Comparison of ENCODE assay signal across 11 cellular contexts in genomic region chr7:44102846-44103565, GRCh38. TPM values are rescaled to one million over a fixed set of nuclear protein-coding genes. Genes with fewer than 3 reads are reported as not detected.
DNase-seq lines count a peak whose midpoint lies in the region; ATAC-seq, FAIRE-seq and TF ChIP-seq lines count a peak whose summit lies in the region.
"Had no signal": no experiment of that assay in that cellular context is flagged by ENCODE, and none has a peak within 500 bp of the region (broad histone marks: within the 10 kb centered on the region; RNA-seq: fewer than 3 reads in every experiment).

No MANE protein-coding gene starts in this region.

- no peak for TF ChIP-seq POLR2A in breast epithelium (IDR thresholded peaks at IDR 0.05)

- H3K4me3 Mint-ChIP-seq in astrocyte (ENCODE audit: unreplicated experiment) (peak overlapping the region; percentile 66), naive B cell (peak overlapping the region; percentile 49 to 84 (median 74)), type B pancreatic cell (peak overlapping the region; percentile 81)

- no peak for TF ChIP-seq CTCF in breast epithelium (IDR thresholded peaks at IDR 0.05)
- no peak for TF ChIP-seq CTCF in mammary epithelial cell (conservative IDR thresholded peaks at IDR 0.05 in 1 of 2, IDR thresholded peaks at IDR 0.05 in 1 of 2; ENCODE audit: extremely low read depth in 1 of 2, insufficient read depth in 1 of 2, low read depth in 1 of 2, low read length in 2 of 2)
- TF ChIP-seq CTCF in astrocyte (IDR thresholded peaks at IDR 0.05; ENCODE audit: insufficient read depth, low read depth, low read length) = no peak
- TF ChIP-seq CTCF in type B pancreatic cell (conservative IDR thresholded peaks at IDR 0.05) = no peak

- H3K9ac ChIP-seq in mammary epithelial cell (ENCODE audit: insufficient read depth, low read length) = no peak overlapping the region
- no peak overlapping the region for H3K9ac ChIP-seq in astrocyte (ENCODE audit: low read length)

- H3K79me2 ChIP-seq in mammary epithelial cell (ENCODE audit: insufficient read depth, low read length) (no peaks in the 10 kb centered on the region), astrocyte (ENCODE audit: insufficient read depth, low read length) (peaks cover 15% of the 10 kb centered on the region)

- H3K27ac ChIP-seq in breast epithelium (peak overlapping the region; percentile 46 to 98), mammary epithelial cell (ENCODE audit: insufficient read depth, low read depth, low read length) (no peak overlapping the region), astrocyte (ENCODE audit: low read depth, low read length) (no peak overlapping the region)

- H3K27me3 ChIP-seq in breast epithelium (no peaks in the 10 kb centered on the region), mammary epithelial cell (ENCODE audit: insufficient read depth, low read length) (no peaks in the 10 kb centered on the region), astrocyte (ENCODE audit: insufficient read depth, low read length) (no peaks in the 10 kb centered on the region)

- H3K4me1 ChIP-seq in breast epithelium (peaks cover 0 to 2% of the 10 kb centered on the region in 2 donors), mammary epithelial cell (ENCODE audit: insufficient read depth, low read length) (peaks cover 22% of the 10 kb centered on the region), astrocyte (ENCODE audit: insufficient read depth, low read length) (peaks cover 29% of the 10 kb centered on the region)

- no peak for FAIRE-seq in astrocyte (lab: Jason Lieb, UNC)

- H3K36me3 ChIP-seq in breast epithelium (no peaks in the 10 kb centered on the region), mammary epithelial cell (ENCODE audit: insufficient read depth, low read length) (no peaks in the 10 kb centered on the region), astrocyte (ENCODE audit: insufficient read depth, low read length) (no peaks in the 10 kb centered on the region)

- in situ Hi-C loops in mammary epithelial cell (cut with MboI; ENCODE audit: low sequenced_read_pairs in 2 of 2) = no loop called here

- peak overlapping the region; percentile 81 for H3K27ac Mint-ChIP-seq in astrocyte (ENCODE audit: unreplicated experiment)
- H3K27ac Mint-ChIP-seq in naive B cell = peak overlapping the region in 4 of 6 donors; percentile 78 to 97 (median 85)
- no peak overlapping the region for H3K27ac Mint-ChIP-seq in type B pancreatic cell

- H3K9me3 ChIP-seq in breast epithelium (no peaks in the 10 kb centered on the region), mammary epithelial cell (replicated peaks; ENCODE audit: insufficient read depth, low read length) (no peaks in the 10 kb centered on the region), astrocyte (ENCODE audit: insufficient read depth, low read depth, low read length) (no peaks in the 10 kb centered on the region)

- peaks cover 34% of the 10 kb centered on the region for H3K4me1 Mint-ChIP-seq in astrocyte (ENCODE audit: low read depth, unreplicated experiment)
- peaks cover 49 to 52% (median 50%) of the 10 kb centered on the region in 3 donors for H3K4me1 Mint-ChIP-seq in naive B cell
- peaks cover 24% of the 10 kb centered on the region for H3K4me1 Mint-ChIP-seq in type B pancreatic cell (ENCODE audit: unreplicated experiment)

- CTCF ChIA-PET in mammary epithelial cell (lab: Charles Lee; ENCODE audit: low non-redundant PET) = no interaction called here

- ATAC-seq in naive B cell (ENCODE audit: low read depth in 2 of 2) (no peak), HG03175 (IDR thresholded peaks at IDR 0.05; ENCODE audit: unreplicated experiment) (no peak)

- H3K36me3 Mint-ChIP-seq in astrocyte (ENCODE audit: low read depth, unreplicated experiment) = peaks cover 6% of the 10 kb centered on the region
- no peaks in the 10 kb centered on the region for H3K36me3 Mint-ChIP-seq in naive B cell
- H3K36me3 Mint-ChIP-seq in type B pancreatic cell = no peaks in the 10 kb centered on the region

- intact Hi-C loops in breast epithelium (cut with DNase I; ENCODE audit: low total_unique reads) = no loop called here
- intact Hi-C loops in mammary epithelial cell (cut with micrococcal nuclease) = loop anchor here (10.0 kb wide), 1 partner anchor 272 kb away; no protein-coding TSS in a partner anchor

- DNase-seq in breast epithelium (ENCODE audit: low spot score in 2 of 2) (no peak), mammary epithelial cell (no peak), astrocyte (ENCODE audit: low read depth) (no peak), naive B cell (no peak), type B pancreatic cell (ENCODE audit: extremely low spot score, unreplicated experiment) (no peak), NCI-H2081 (lab: John Stamatoyannopoulos, UW) (no peak), AG08395 (ENCODE audit: low spot score) (no peak)
- DNase-seq: activated CD4-positive, alpha-beta T cell treated with anti-CD3 and anti-CD28 coated beads, Interleukin-2, amount 50 U/mL, for 4 hours; dermis blood vessel endothelial cell; NCI-H1417 had no signal

- H3K27me3 Mint-ChIP-seq in astrocyte (ENCODE audit: low read depth, unreplicated experiment) = no peaks in the 10 kb centered on the region
- no peaks in the 10 kb centered on the region for H3K27me3 Mint-ChIP-seq in naive B cell
- H3K27me3 Mint-ChIP-seq in type B pancreatic cell = peaks cover 27% of the 10 kb centered on the region

- H3K4me3 ChIP-seq in breast epithelium (no peak overlapping the region), mammary epithelial cell (replicated peaks in 1 of 3; ENCODE audit: insufficient read depth in 1 of 3, low read depth in 2 of 3, low read length in 3 of 3) (no peak overlapping the region), astrocyte (ENCODE audit: insufficient read depth, low read depth, low read length) (no peak overlapping the region)

- dilution Hi-C loops in mammary epithelial cell (cut with HindIII; ENCODE audit: low sequenced_read_pairs) = no loop called here

- H2AFZ ChIP-seq in mammary epithelial cell (ENCODE audit: low read depth, low read length) (no peak overlapping the region), astrocyte (ENCODE audit: low read depth, low read length) (peak overlapping the region; percentile 22)

- no TSS peak for BruUV-seq in mammary epithelial cell (replicated peaks; lab: Mats Ljungman, UMichigan)

- H4K20me1 ChIP-seq in mammary epithelial cell (ENCODE audit: insufficient read depth, low read length) = no peaks in the 10 kb centered on the region
- peaks cover 24% of the 10 kb centered on the region for H4K20me1 ChIP-seq in astrocyte (ENCODE audit: insufficient read depth, low read length)

- H3K9me3 Mint-ChIP-seq in astrocyte (ENCODE audit: unreplicated experiment) (no peaks in the 10 kb centered on the region), naive B cell (no peaks in the 10 kb centered on the region), type B pancreatic cell (no peaks in the 10 kb centered on the region)

- WGBS in mammary epithelial cell (ENCODE audit: low coverage, missing lambda C conversion rate) = 80% methylated on average over 7 of the region's 8 CpGs

- H3K4me2 ChIP-seq in mammary epithelial cell (ENCODE audit: insufficient read depth, low read depth, low read length) (no peak overlapping the region), astrocyte (ENCODE audit: low read length) (no peak overlapping the region)

RNA-seq across cellular contexts. Expression of gene AEBP1, which starts 1.1 kb away (rescaled TPM):
- total RNA-seq in breast epithelium (100 to 1,000 TPM in 2 of 3 donors, 10 to 100 TPM in 1; 85.6 to 300 (median 145) TPM), mammary epithelial cell (10 to 100 TPM in 1 of 2 donors, under 1 TPM in 1; 0.24 to 16.7 TPM), astrocyte (65.0 and 102 TPM in 2 replicates), type B pancreatic cell (ENCODE audit: low replicate concordance) (5.0 and 64.1 TPM in 2 replicates)
- polyA plus RNA-seq in mammary epithelial cell (0.06 TPM), naive B cell (ENCODE audit: low read depth in 6 of 6) (10 to 100 TPM in 1 of 6 donors, 1 to 10 TPM in 5; 1.9 to 18.5 (median 4.1) TPM)
- polyA minus RNA-seq in mammary epithelial cell = 5.3 TPM

RNA-seq across cellular contexts. Expression of gene POLD2, which starts 20.3 kb away (rescaled TPM):
- 10 to 100 TPM; 38.9 to 49.8 (median 39.7) TPM for total RNA-seq in breast epithelium
- 100 to 1,000 TPM in 1 of 2 donors, 10 to 100 TPM in 1; 72.8 to 144 TPM for total RNA-seq in mammary epithelial cell
- polyA plus RNA-seq in mammary epithelial cell = 187 TPM
- polyA minus RNA-seq in mammary epithelial cell = 144 TPM
- 59.9 and 67.7 TPM in 2 replicates for total RNA-seq in astrocyte
- polyA plus RNA-seq in naive B cell (ENCODE audit: low read depth in 6 of 6) = 100 to 1,000 TPM in 2 of 6 donors, 10 to 100 TPM in 4; 80.6 to 128 (median 88.6) TPM
- 122 and 142 TPM in 2 replicates for total RNA-seq in type B pancreatic cell (ENCODE audit: low replicate concordance)

RNA-seq across cellular contexts. Expression of gene POLM, which starts 20.7 kb away (rescaled TPM):
- total RNA-seq in breast epithelium (10 to 100 TPM; 22.4 to 44.8 (median 31.1) TPM), mammary epithelial cell (10 to 100 TPM; 11.8 to 18.7 TPM), astrocyte (9.6 and 10.6 TPM in 2 replicates), type B pancreatic cell (ENCODE audit: low replicate concordance) (25.2 and 27.2 TPM in 2 replicates)
- polyA plus RNA-seq in mammary epithelial cell (5.3 TPM), naive B cell (ENCODE audit: low read depth in 6 of 6) (10 to 100 TPM; 26.3 to 53.0 (median 31.4) TPM)
- polyA minus RNA-seq in mammary epithelial cell = 4.8 TPM

RNA-seq across cellular contexts. Expression of gene PGAM2, which starts 37.6 kb away (rescaled TPM):
- total RNA-seq in breast epithelium = under 1 TPM; 0.64 to 0.73 (median 0.66) TPM
- total RNA-seq in mammary epithelial cell = not detected
- polyA plus RNA-seq in mammary epithelial cell = not detected
- polyA minus RNA-seq in mammary epithelial cell = not detected
- 0.70 and 0.79 TPM in 2 replicates for total RNA-seq in astrocyte
- polyA plus RNA-seq in naive B cell (ENCODE audit: low read depth in 6 of 6) = not detected
- 0.57 and 0.72 TPM in 2 replicates for total RNA-seq in type B pancreatic cell (ENCODE audit: low replicate concordance)

RNA-seq across cellular contexts. Expression of gene MYL7, which starts 38.1 kb away (rescaled TPM):
- total RNA-seq in breast epithelium (under 1 TPM in 1 of 3 donors, not detected in 2; 0.73 TPM), mammary epithelial cell (10 to 100 TPM in 1 of 2 donors, under 1 TPM in 1; 0.82 to 31.0 TPM), astrocyte (60.0 and 63.0 TPM in 2 replicates), type B pancreatic cell (ENCODE audit: low replicate concordance) (1.6 and 2.5 TPM in 2 replicates)
- polyA plus RNA-seq in mammary epithelial cell (0.11 TPM), naive B cell (ENCODE audit: low read depth in 6 of 6) (not detected)
- polyA minus RNA-seq in mammary epithelial cell = not detected
- total RNA-seq: dermis blood vessel endothelial cell had no signal

Comparison
In these comparisons a context has a peak if more than half of its experiments do, and no peak if none do; other contexts are left out.
1. H3K27ac ChIP-seq: peak in breast epithelium (2 of 2); none in mammary epithelial cell (single experiment) and astrocyte (single experiment).
2. Peak in every context shown above with its lines, with median percentiles within 50 percentile points of each other: H3K4me3 Mint-ChIP-seq.